Comparison of ENCODE assay signal across 1 cellular context in genomic region chr2:212940816-212941215, GRCh38.
TF ChIP-seq lines count a peak whose summit lies in the region.

No MANE protein-coding gene starts in this region.

TF ChIP-seq in HepG2, 621 proteins besides CTCF, POLR2A, EP300 and RAD21 (continued from another document):
- TF ChIP-seq BCL3 (CRISPR knock-in tag; IDR thresholded peaks at IDR 0.05), result no peak
